Comparison of ENCODE assay signal across 2 cellular contexts in the genomic region with DNA sequence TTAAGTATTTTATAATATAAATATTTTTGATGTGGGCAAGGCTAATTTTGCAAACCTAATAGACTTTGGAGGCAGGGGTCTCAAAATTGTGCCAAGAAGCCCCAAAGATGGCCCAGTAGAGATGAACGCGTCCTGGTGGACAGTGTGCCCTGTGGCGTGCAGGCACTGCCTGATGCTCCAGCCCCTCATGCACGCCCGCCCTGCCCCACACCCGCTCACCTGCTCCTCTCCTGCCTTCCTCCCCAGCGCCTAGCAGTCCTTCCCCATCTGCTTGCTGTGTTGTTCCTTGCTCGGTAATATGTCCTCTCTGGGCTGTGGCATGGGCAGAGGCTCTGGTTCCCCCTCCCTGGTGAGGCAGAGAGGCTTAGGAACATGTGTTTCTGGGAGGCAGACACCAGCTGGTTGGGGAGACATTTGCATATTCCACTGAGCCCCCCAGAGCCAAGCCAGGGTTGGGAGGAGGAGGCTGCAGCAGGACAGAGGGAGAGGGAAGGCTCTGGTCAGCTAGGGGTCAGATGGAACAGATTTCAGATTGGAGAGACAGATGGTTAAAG.
TF ChIP-seq lines count a peak whose summit lies in the region.

No MANE protein-coding gene starts in this region.

TF ChIP-seq in GM23338, 12 proteins besides CTCF, POLR2A, EP300 and RAD21 (continued from another document):
- TF ChIP-seq, protein P1, sequence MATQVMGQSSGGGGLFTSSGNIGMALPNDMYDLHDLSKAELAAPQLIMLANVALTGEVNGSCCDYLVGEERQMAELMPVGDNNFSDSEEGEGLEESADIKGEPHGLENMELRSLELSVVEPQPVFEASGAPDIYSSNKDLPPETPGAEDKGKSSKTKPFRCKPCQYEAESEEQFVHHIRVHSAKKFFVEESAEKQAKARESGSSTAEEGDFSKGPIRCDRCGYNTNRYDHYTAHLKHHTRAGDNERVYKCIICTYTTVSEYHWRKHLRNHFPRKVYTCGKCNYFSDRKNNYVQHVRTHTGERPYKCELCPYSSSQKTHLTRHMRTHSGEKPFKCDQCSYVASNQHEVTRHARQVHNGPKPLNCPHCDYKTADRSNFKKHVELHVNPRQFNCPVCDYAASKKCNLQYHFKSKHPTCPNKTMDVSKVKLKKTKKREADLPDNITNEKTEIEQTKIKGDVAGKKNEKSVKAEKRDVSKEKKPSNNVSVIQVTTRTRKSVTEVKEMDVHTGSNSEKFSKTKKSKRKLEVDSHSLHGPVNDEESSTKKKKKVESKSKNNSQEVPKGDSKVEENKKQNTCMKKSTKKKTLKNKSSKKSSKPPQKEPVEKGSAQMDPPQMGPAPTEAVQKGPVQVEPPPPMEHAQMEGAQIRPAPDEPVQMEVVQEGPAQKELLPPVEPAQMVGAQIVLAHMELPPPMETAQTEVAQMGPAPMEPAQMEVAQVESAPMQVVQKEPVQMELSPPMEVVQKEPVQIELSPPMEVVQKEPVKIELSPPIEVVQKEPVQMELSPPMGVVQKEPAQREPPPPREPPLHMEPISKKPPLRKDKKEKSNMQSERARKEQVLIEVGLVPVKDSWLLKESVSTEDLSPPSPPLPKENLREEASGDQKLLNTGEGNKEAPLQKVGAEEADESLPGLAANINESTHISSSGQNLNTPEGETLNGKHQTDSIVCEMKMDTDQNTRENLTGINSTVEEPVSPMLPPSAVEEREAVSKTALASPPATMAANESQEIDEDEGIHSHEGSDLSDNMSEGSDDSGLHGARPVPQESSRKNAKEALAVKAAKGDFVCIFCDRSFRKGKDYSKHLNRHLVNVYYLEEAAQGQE (IDR thresholded peaks at IDR 0.05; ENCODE audit: unreplicated experiment), result no peak

TF ChIP-seq in WTC11, 78 proteins besides CTCF, POLR2A, EP300 and RAD21 (continued from another document):
- TF ChIP-seq, protein P2, sequence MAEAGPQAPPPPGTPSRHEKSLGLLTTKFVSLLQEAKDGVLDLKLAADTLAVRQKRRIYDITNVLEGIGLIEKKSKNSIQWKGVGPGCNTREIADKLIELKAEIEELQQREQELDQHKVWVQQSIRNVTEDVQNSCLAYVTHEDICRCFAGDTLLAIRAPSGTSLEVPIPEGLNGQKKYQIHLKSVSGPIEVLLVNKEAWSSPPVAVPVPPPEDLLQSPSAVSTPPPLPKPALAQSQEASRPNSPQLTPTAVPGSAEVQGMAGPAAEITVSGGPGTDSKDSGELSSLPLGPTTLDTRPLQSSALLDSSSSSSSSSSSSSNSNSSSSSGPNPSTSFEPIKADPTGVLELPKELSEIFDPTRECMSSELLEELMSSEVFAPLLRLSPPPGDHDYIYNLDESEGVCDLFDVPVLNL (CRISPR knock-in tag; IDR thresholded peaks at IDR 0.05; ENCODE audit: borderline replicate concordance, low read depth), result no peak
